In genomic region chr1:111553199-111553598, GRCh38 we compare ENCODE assay signal across 1 cellular context.
TF ChIP-seq lines count a peak whose summit lies in the region.

No MANE protein-coding gene starts in this region.

TF ChIP-seq in IMR-90, 13 proteins besides CTCF, POLR2A, EP300 and RAD21:
- TF ChIP-seq BHLHE40 (IDR thresholded peaks at IDR 0.05; ENCODE audit: low read depth, low read length) (0 out of 2 replicates have a peak, but pooled peaks have one; percentile 19), MAZ (IDR thresholded peaks at IDR 0.05; ENCODE audit: borderline replicate concordance, low read depth, low read length) (no peak), FOS (IDR thresholded peaks at IDR 0.05; ENCODE audit: low read depth, low read length) (0 out of 2 replicates have a peak, but pooled peaks have one; percentile 7)
